ENCODE assay signal across 8 cellular contexts in the genomic region with DNA sequence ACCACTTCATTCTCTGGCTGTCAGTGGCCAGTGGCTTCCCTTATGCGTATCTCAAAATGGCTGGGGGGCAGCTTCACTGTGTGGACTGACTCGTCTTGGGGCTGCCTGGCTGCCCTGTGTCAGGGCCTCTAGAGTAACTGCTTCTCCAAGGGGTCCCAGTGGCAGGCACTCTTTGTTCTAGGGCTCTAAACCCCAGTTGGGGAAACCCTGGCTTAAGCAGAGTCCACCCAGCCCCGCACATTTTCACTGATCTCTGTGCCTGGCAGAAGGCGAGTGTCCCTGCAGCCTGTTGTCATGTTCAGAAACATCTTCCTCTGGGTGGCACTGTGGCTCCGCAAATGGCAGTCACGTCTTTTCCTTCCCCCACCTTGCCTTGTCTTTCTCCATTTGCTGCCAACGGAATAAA. TPM values are rescaled to one million over a fixed set of nuclear protein-coding genes. Genes with fewer than 3 reads are reported as not detected.
A peak's percentile ranks its signal among the peaks of the same experiment; 100 is the strongest.
DNase-seq lines count a peak whose midpoint lies in the region; ATAC-seq and TF ChIP-seq lines count a peak whose summit lies in the region.

No MANE protein-coding gene starts in this region.

- no peak overlapping the region for H2AK9ac ChIP-seq in IMR-90 (replicated peaks; ENCODE audit: low read depth, low read length, poor library complexity)

- no peaks in the 10 kb centered on the region for H3K9me3 Mint-ChIP-seq in CD14-positive monocyte

- H3K9ac ChIP-seq in IMR-90 (ENCODE audit: low read depth, low read length) = no peak overlapping the region

- H3K27me3 ChIP-seq in IMR-90 (ENCODE audit: control insufficient read depth, insufficient read depth, low read length) = no peaks in the 10 kb centered on the region
- H3K27me3 ChIP-seq in prostate gland (replicated peaks; ENCODE audit: insufficient read depth) = no peaks in the 10 kb centered on the region

- TF ChIP-seq RAD21 in IMR-90 (IDR thresholded peaks at IDR 0.05; ENCODE audit: low read length) = peak; percentile 66

- no peak overlapping the region for H3K4ac ChIP-seq in IMR-90 (ENCODE audit: low read depth, low read length)

- no peak overlapping the region for H3K18ac ChIP-seq in IMR-90 (ENCODE audit: low read depth, low read length)

- no peak overlapping the region for H4K8ac ChIP-seq in IMR-90 (ENCODE audit: low read depth in 2 of 2, low read length in 2 of 2)

- H3K27ac ChIP-seq in IMR-90 (ENCODE audit: insufficient read depth, low read length) (no peak overlapping the region), caudate nucleus (ENCODE audit: low read depth, low read length) (peak overlapping the region; percentile 33), prostate gland (no peak overlapping the region)

- peaks cover 54% of the 10 kb centered on the region for H3K4me1 Mint-ChIP-seq in CD14-positive monocyte

- H3K4me3 Mint-ChIP-seq in CD14-positive monocyte = no peak overlapping the region

- no peak overlapping the region for H2AK5ac ChIP-seq in IMR-90 (ENCODE audit: low read depth, low read length)

- H4K91ac ChIP-seq in IMR-90 (ENCODE audit: insufficient read depth, low read depth, low read length) = no peak overlapping the region

- 46% methylated on average over 3 of the region's 7 CpGs; no CpG with 5 or more reads in 1 of the 2 experiments for WGBS in IMR-90 (ENCODE audit: extremely low coverage in 2 of 2, insufficient read length in 1 of 2), 2 experiments
- 12% methylated on average over 5 of the region's 7 CpGs for WGBS in prostate gland

- peak overlapping the region; percentile 72 for H2AFZ ChIP-seq in IMR-90 (replicated peaks; ENCODE audit: low read length, poor library complexity)

- intact Hi-C loops in IMR-90 (cut with micrococcal nuclease) (no loop called here), prostate gland (cut with DNase I) (no loop called here), CD14-positive monocyte (cut with micrococcal nuclease) (no loop called here)

- H3K27ac Mint-ChIP-seq in CD14-positive monocyte = peak overlapping the region in 2 of 7 donors; percentile 57 to 67

- H3K36me3 ChIP-seq in IMR-90 (ENCODE audit: control insufficient read depth, insufficient read depth, low read length) = peaks cover 6% of the 10 kb centered on the region; the same call in 1 of the 2 replicates
- no peaks in the 10 kb centered on the region for H3K36me3 ChIP-seq in prostate gland

- peak; percentile 47 for DNase-seq in IMR-90
- DNase-seq in caudate nucleus (lab: John Stamatoyannopoulos, UW) = peak in 35 of 61 donors; percentile 1 to 87 (median 37)
- peak; percentile 39 for DNase-seq in prostate gland (ENCODE audit: low spot score)
- no peak for DNase-seq in CD14-positive monocyte (ENCODE audit: low spot score)
- DNase-seq in NCI-H524 (lab: John Stamatoyannopoulos, UW) = no peak
- DNase-seq in central memory CD4-positive, alpha-beta T cell = no peak

- H3K36me3 Mint-ChIP-seq in CD14-positive monocyte = peaks cover 3 to 9% of the 10 kb centered on the region in 2 donors

- no peaks in the 10 kb centered on the region; the same call in 1 of the 2 replicates for H4K20me1 ChIP-seq in IMR-90 (ENCODE audit: insufficient read depth, low read length)

- H3K9me3 ChIP-seq in IMR-90 (ENCODE audit: control insufficient read depth, insufficient read depth, low read length) (no peaks in the 10 kb centered on the region), prostate gland (no peaks in the 10 kb centered on the region)

- 0 out of 4 replicates have a peak, but pooled peaks cover 0 to 3% of the 10 kb centered on the region in 2 experiments for H3K79me1 ChIP-seq in IMR-90 (ENCODE audit: low read depth in 1 of 2, low read length in 2 of 2)

- H3K14ac ChIP-seq in IMR-90 (replicated peaks; ENCODE audit: low read depth, low read length) = no peak overlapping the region

- peaks cover 0 to 1% (median 0%) of the 10 kb centered on the region in 3 donors for H3K27me3 Mint-ChIP-seq in CD14-positive monocyte (ENCODE audit: low read depth in 3 of 3)

- POLR2A ChIA-PET in IMR-90 (lab: Charles Lee; ENCODE audit: unreplicated experiment) = no interaction called here

- TF ChIP-seq POLR2A in IMR-90 (IDR thresholded peaks at IDR 0.05; ENCODE audit: low read depth, low read length) = no peak
- no peak for TF ChIP-seq POLR2A in prostate gland (IDR thresholded peaks at IDR 0.05)

- dilution Hi-C loops in IMR-90 (cut with HindIII; ENCODE audit: low sequenced_read_pairs, unreplicated experiment) = no loop called here

- no peak overlapping the region for H2BK20ac ChIP-seq in IMR-90 (ENCODE audit: low read depth, low read length)

- in situ Hi-C loops in IMR-90 (cut with MboI; ENCODE audit: low sequenced_read_pairs) = no loop called here

- no peak overlapping the region; the same call in 1 of the 2 replicates for H3K4me2 ChIP-seq in IMR-90 (ENCODE audit: low read depth, low read length)

- H4K5ac ChIP-seq in IMR-90 (ENCODE audit: low read depth, low read length) = no peak overlapping the region

- ATAC-seq in GM18870 (IDR thresholded peaks at IDR 0.05; ENCODE audit: unreplicated experiment) (peak; percentile 49), IMR-90 (ENCODE audit: low read depth) (peak; percentile 52), GM19452 (IDR thresholded peaks at IDR 0.05; ENCODE audit: unreplicated experiment) (no peak)

- no peak overlapping the region for H3K56ac ChIP-seq in IMR-90 (ENCODE audit: extremely low read depth, insufficient read depth, low read length)

- no peak overlapping the region for H2BK5ac ChIP-seq in IMR-90 (ENCODE audit: low read depth, low read length, poor library complexity, severe bottlenecking)

- H2BK15ac ChIP-seq in IMR-90 (ENCODE audit: low read depth, low read length) = no peak overlapping the region

- H3K4me3 ChIP-seq in IMR-90 (ENCODE audit: insufficient read depth, low read depth, low read length) (peak overlapping the region; percentile 16; the same call in 1 of the 2 replicates), prostate gland (no peak overlapping the region)

- no TSS peak for BruUV-seq in IMR-90 (replicated peaks; lab: Mats Ljungman, UMichigan)

- H3K4me1 ChIP-seq in IMR-90 (ENCODE audit: control insufficient read depth, insufficient read depth, low read length) (no peaks in the 10 kb centered on the region), prostate gland (replicated peaks) (no peaks in the 10 kb centered on the region)

- no peaks in the 10 kb centered on the region; the same call in 1 of the 2 replicates for H3K9me1 ChIP-seq in IMR-90 (ENCODE audit: insufficient read depth, low read length)

- peak; percentile 53 for TF ChIP-seq CTCF in IMR-90 (conservative IDR thresholded peaks at IDR 0.05; ENCODE audit: low read depth, low read length)
- TF ChIP-seq CTCF in prostate gland (IDR thresholded peaks at IDR 0.05) = peak in 1 of 4 experiments; percentile 53
- no peak for TF ChIP-seq CTCF in CD14-positive monocyte (IDR thresholded peaks at IDR 0.05)

- no peak overlapping the region for H3K23ac ChIP-seq in IMR-90 (ENCODE audit: low read depth, low read length)

- no peak overlapping the region for H2BK120ac ChIP-seq in IMR-90 (ENCODE audit: low read depth, low read length)

- CTCF ChIA-PET in IMR-90 (lab: Yijun Ruan, JAX) = no interaction called here

TF ChIP-seq in IMR-90, 13 proteins besides CTCF, POLR2A, EP300 and RAD21:
- TF ChIP-seq SMC3 (IDR thresholded peaks at IDR 0.05; ENCODE audit: low read depth, low read length) (peak; percentile 32), MAZ (IDR thresholded peaks at IDR 0.05; ENCODE audit: borderline replicate concordance, low read depth, low read length) (no peak), MAFK (IDR thresholded peaks at IDR 0.05; ENCODE audit: low read depth, low read length) (no peak), BHLHE40 (IDR thresholded peaks at IDR 0.05; ENCODE audit: low read depth, low read length) (no peak), CHD1 (IDR thresholded peaks at IDR 0.05; ENCODE audit: low read depth, low read length) (no peak)

RNA-seq across cellular contexts. Expression of gene NBDY, which starts 59.7 kb away (rescaled TPM):
- total RNA-seq in IMR-90 (2012; rRNA removed) = 2.5 and 3.2 TPM in 2 replicates
- polyA plus RNA-seq in IMR-90 (2012; rRNA removed) = 61.5 and 64.6 TPM in 2 replicates
- 18.4 and 26.7 TPM in 2 replicates for polyA plus RNA-seq in IMR-90 (2012; cell fraction: cytosol; rRNA removed)
- polyA plus RNA-seq in IMR-90 (2012; cell fraction: nucleus; rRNA removed; ENCODE audit: low replicate concordance) = 8.0 and 12.8 TPM in 2 replicates
- 10 to 100 TPM; 26.2 to 28.8 TPM for total RNA-seq in prostate gland
- polyA plus RNA-seq in CD14-positive monocyte = 10 to 100 TPM; 22.1 to 24.9 TPM

Comparison
In these comparisons a context has a peak if more than half of its experiments do, and no peak if none do; other contexts are left out.
1. DNase-seq: peak in IMR-90 (single experiment), caudate nucleus (35 of 61) and prostate gland (single experiment); none in CD14-positive monocyte (single experiment), NCI-H524 (0 of 2) and central memory CD4-positive, alpha-beta T cell (single experiment).